Comparison of ENCODE assay signal across 8 cellular contexts in the genomic region with DNA sequence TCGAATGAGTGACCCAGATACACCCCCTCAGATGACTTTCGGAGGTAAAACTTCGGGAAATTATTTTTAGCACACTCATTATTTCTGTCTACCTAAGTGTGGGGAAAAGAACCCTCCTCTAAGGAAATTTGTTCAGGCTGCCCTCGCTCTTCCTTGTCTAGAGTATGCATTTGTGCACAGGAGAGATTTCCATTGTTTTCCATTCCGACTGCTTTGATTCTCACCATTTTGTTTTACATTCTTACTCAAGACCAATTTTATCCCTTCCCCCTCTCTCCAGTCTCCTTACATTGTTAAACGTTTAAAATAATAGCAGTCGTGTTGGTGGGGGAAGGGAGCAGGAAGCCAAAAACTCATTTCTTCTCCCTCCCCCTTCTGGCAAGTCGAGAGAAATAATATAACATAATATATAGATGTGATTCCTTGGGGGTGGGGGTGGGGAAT. TPM values are rescaled to one million over a fixed set of nuclear protein-coding genes. Genes with fewer than 3 reads are reported as not detected.
A peak's percentile ranks its signal among the peaks of the same experiment; 100 is the strongest.
DNase-seq lines count a peak whose midpoint lies in the region; ATAC-seq and TF ChIP-seq lines count a peak whose summit lies in the region.

No MANE protein-coding gene starts in this region.

- no peak overlapping the region for H2AFZ ChIP-seq in KMS-11 (ENCODE audit: low read depth)

- H3K4me2 ChIP-seq in KMS-11, result peak overlapping the region; percentile 39; the same call in 1 of the 2 replicates

- H3K27ac Mint-ChIP-seq in chondrocyte (ENCODE audit: unreplicated experiment) (no peak overlapping the region), naive B cell (no peak overlapping the region)

- H3K4me1 Mint-ChIP-seq in chondrocyte (ENCODE audit: low read depth), result peaks cover 3% of the 10 kb centered on the region
- H3K4me1 Mint-ChIP-seq in naive B cell, result peaks cover 0 to 9% (median 0%) of the 10 kb centered on the region in 3 donors

- H3K9me3 Mint-ChIP-seq in chondrocyte (ENCODE audit: low read depth) (no peaks in the 10 kb centered on the region), naive B cell (no peaks in the 10 kb centered on the region)

- no peak for TF ChIP-seq CTCF in KMS-11 (conservative IDR thresholded peaks at IDR 0.05; ENCODE audit: low read depth, low read length)
- peak; percentile 47 for TF ChIP-seq CTCF in chondrocyte (IDR thresholded peaks at IDR 0.05)
- TF ChIP-seq CTCF in omental fat pad (IDR thresholded peaks at IDR 0.05), result no peak

- no peak overlapping the region for H3K4me3 ChIP-seq in KMS-11 (IDR thresholded peaks at IDR 0.05; ENCODE audit: insufficient read depth, low read depth, low read length)

- peak overlapping the region; percentile 53; the same call in 1 of the 2 replicates for H3K27ac ChIP-seq in KMS-11

- H4K20me1 ChIP-seq in KMS-11 (ENCODE audit: insufficient read depth), result no peaks in the 10 kb centered on the region

- DNase-seq in AML-193 (lab: John Stamatoyannopoulos, UW), result peak; percentile 44 to 50
- no peak for DNase-seq in chondrocyte (ENCODE audit: low spot score)
- DNase-seq in naive B cell, result no peak
- DNase-seq in activated CD4-positive, alpha-beta T cell treated with anti-CD3 and anti-CD28 coated beads for 48 hours, result no peak
- no peak for DNase-seq in medulla oblongata (ENCODE audit: extremely low spot score)
- DNase-seq in omental fat pad (ENCODE audit: low spot score), result no peak

- H3K4me1 ChIP-seq in KMS-11 (ENCODE audit: low read depth, poor library complexity, severe bottlenecking), result peaks cover 3% of the 10 kb centered on the region

- no peak overlapping the region for H3K4me3 Mint-ChIP-seq in chondrocyte (ENCODE audit: unreplicated experiment)
- no peak overlapping the region for H3K4me3 Mint-ChIP-seq in naive B cell

- no peaks in the 10 kb centered on the region for H3K36me3 ChIP-seq in KMS-11 (ENCODE audit: insufficient read depth)

- H3K9ac ChIP-seq in KMS-11, result peak overlapping the region; percentile 61; the same call in 1 of the 2 replicates

- H3K36me3 Mint-ChIP-seq in chondrocyte (ENCODE audit: low read depth) (peaks cover 10% of the 10 kb centered on the region), naive B cell (no peaks in the 10 kb centered on the region)

- ATAC-seq in naive B cell (ENCODE audit: low read depth in 2 of 2), result peak; percentile 6 to 17
- ATAC-seq in GM21717 (IDR thresholded peaks at IDR 0.05; ENCODE audit: unreplicated experiment), result no peak
- ATAC-seq in omental fat pad (ENCODE audit: low FRiP score), result no peak

- no peaks in the 10 kb centered on the region for H3K79me2 ChIP-seq in KMS-11 (ENCODE audit: insufficient read depth, low read depth)

- no peaks in the 10 kb centered on the region for H3K27me3 Mint-ChIP-seq in chondrocyte (ENCODE audit: low read depth)
- H3K27me3 Mint-ChIP-seq in naive B cell, result no peaks in the 10 kb centered on the region

- no peaks in the 10 kb centered on the region for H3K27me3 ChIP-seq in KMS-11 (ENCODE audit: insufficient read depth, low read depth)

RNA-seq across cellular contexts. Expression of a gene that starts 1.5 kb away (rescaled TPM):
- total RNA-seq in chondrocyte, result 129 to 138 TPM (median 134 TPM) in 3 replicates
- 1 to 10 TPM in 5 of 6 donors, under 1 TPM in 1; 0.06 to 8.0 (median 3.4) TPM for polyA plus RNA-seq in naive B cell (ENCODE audit: low read depth in 6 of 6)
- 10 to 100 TPM; 47.0 to 77.6 (median 57.3) TPM for total RNA-seq in omental fat pad

RNA-seq across cellular contexts. Expression of a gene that starts 29.0 kb away (rescaled TPM):
- total RNA-seq in chondrocyte (1.6 to 2.2 TPM (median 1.8 TPM) in 3 replicates), omental fat pad (10 to 100 TPM in 2 of 4 donors, 1 to 10 TPM in 2; 4.1 to 19.1 (median 9.7) TPM)
- polyA plus RNA-seq in naive B cell (ENCODE audit: low read depth in 6 of 6), result 1 to 10 TPM in 5 of 6 donors, under 1 TPM in 1; 0.60 to 5.2 (median 2.9) TPM

RNA-seq across cellular contexts. Expression of a gene that starts 29.3 kb away (rescaled TPM):
- 6.9 to 10.5 TPM (median 8.6 TPM) in 3 replicates for total RNA-seq in chondrocyte
- 1 to 10 TPM; 3.4 to 5.2 (median 3.7) TPM for polyA plus RNA-seq in naive B cell (ENCODE audit: low read depth in 6 of 6)
- total RNA-seq in omental fat pad, result 10 to 100 TPM in 1 of 4 donors, 1 to 10 TPM in 3; 9.0 to 33.5 (median 9.3) TPM

RNA-seq across cellular contexts. Expression of a gene that starts 29.7 kb away (rescaled TPM):
- total RNA-seq in chondrocyte (52.9 to 94.6 TPM (median 57.5 TPM) in 3 replicates), omental fat pad (100 to 1,000 TPM in 1 of 4 donors, 10 to 100 TPM in 3; 61.2 to 209 (median 68.2) TPM)
- polyA plus RNA-seq in naive B cell (ENCODE audit: low read depth in 6 of 6), result 100 to 1,000 TPM; 121 to 158 (median 136) TPM

RNA-seq across cellular contexts. Expression of a gene that starts 32.2 kb away (rescaled TPM):
- total RNA-seq in chondrocyte (1.6 to 1.9 TPM (median 1.8 TPM) in 3 replicates), omental fat pad (10 to 100 TPM; 20.2 to 99.9 (median 24.6) TPM)
- under 1 TPM in 1 of 6 donors, not detected in 5; 0.68 TPM for polyA plus RNA-seq in naive B cell (ENCODE audit: low read depth in 6 of 6)

Comparison
In these comparisons a context has a peak if more than half of its experiments do, and no peak if none do; other contexts are left out.
1. DNase-seq: peak in AML-193 (2 of 2); none in chondrocyte (single experiment), naive B cell (single experiment), activated CD4-positive, alpha-beta T cell treated with anti-CD3 and anti-CD28 coated beads for 48 hours (single experiment), medulla oblongata (single experiment) and omental fat pad (single experiment).
2. ATAC-seq: peak in naive B cell (2 of 2); none in GM21717 (single experiment) and omental fat pad (single experiment).